Comparison of ENCODE assay signal across 8 cellular contexts in the genomic region with DNA sequence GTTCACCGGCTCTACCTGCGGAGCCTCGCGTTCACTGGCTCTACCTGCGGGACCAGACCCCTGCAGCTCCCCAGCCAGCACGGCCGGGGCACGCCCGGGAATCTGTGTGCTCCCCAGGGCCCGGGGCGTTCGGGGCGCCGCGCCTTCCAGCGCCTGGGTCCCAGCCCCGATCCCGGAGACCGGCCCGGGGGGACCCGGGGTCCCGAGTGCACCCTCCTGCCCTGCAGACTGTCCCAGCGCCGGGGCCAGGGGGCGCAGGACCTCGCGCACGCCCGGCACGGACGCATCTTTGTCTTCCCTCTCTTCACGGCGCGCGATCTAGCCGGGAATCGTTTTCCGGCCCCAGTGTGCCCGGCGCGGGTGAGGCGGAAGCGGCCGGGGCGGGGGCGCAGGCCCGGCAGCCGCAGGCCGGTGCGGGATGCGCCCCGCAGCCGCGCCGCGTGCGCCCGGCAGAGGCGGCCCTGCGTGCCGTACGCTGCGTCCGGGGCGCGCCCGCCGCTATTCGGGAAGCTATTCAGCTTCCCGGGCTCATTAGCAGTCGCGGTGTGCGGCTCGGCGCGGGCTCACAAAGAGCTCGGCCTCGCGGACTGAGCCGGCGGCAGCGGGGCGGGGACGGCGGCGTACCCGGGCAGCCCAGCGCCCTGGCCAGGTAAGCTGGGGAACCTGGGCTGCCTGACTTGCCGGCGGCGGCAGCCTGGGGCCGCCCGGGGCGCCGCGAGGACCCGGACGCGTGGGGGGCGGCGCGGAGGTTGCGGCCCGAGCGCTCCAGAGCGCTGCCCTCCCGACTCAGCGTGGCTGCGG. TPM values are rescaled to one million over a fixed set of nuclear protein-coding genes. Genes with fewer than 3 reads are reported as not detected.
DNase-seq lines count a peak whose midpoint lies in the region; ATAC-seq and TF ChIP-seq lines count a peak whose summit lies in the region.

A gene (plus strand): TSS at position 345 of the 801 bp plus-strand sequence. CDS start 167,911 bp downstream, outside the sequence.

- peak within 1 kb of the TSS; percentile 89 for H3K4me3 Mint-ChIP-seq in neural progenitor cell

- H3F3A ChIP-seq in neural progenitor cell (ENCODE audit: low read depth), result no peaks in the 10 kb centered on the region

- H2AFZ ChIP-seq in KMS-11 (ENCODE audit: low read depth) (peak within 1 kb of the TSS; percentile 47; the same call in 1 of the 2 replicates), neural progenitor cell (replicated peaks) (peak within 1 kb of the TSS; percentile 81)

- H3K9ac ChIP-seq in KMS-11 (peak within 1 kb of the TSS; percentile 50; the same call in 1 of the 2 replicates), neural progenitor cell (no peak within 1 kb of the TSS)

- H3K4me3 ChIP-seq in KMS-11 (IDR thresholded peaks at IDR 0.05; ENCODE audit: insufficient read depth, low read depth, low read length) (no peak within 1 kb of the TSS), neural progenitor cell (peak within 1 kb of the TSS; percentile 56)

- peak within 1 kb of the TSS; percentile 76 for H3K27ac Mint-ChIP-seq in neural progenitor cell

- ATAC-seq in esophagus mucosa, result peak; percentile 10

- H3K27ac ChIP-seq in KMS-11, result no peak within 1 kb of the TSS
- no peak within 1 kb of the TSS for H3K27ac ChIP-seq in neural progenitor cell

- H4K20me1 ChIP-seq in KMS-11 (ENCODE audit: insufficient read depth), result no peaks in the 10 kb centered on the region
- peaks cover 27% of the 10 kb centered on the region for H4K20me1 ChIP-seq in neural progenitor cell (ENCODE audit: low read depth)

- H3K36me3 Mint-ChIP-seq in neural progenitor cell, result peaks cover 9% of the 10 kb centered on the region

- H3K36me3 ChIP-seq in KMS-11 (ENCODE audit: insufficient read depth), result no peaks in the 10 kb centered on the region
- H3K36me3 ChIP-seq in neural progenitor cell, result no peaks in the 10 kb centered on the region

- H3K4me1 ChIP-seq in KMS-11 (ENCODE audit: low read depth, poor library complexity, severe bottlenecking), result no peaks in the 10 kb centered on the region
- peaks cover 30% of the 10 kb centered on the region for H3K4me1 ChIP-seq in neural progenitor cell

- H3K9me3 ChIP-seq in neural progenitor cell (ENCODE audit: low read depth), result no peaks in the 10 kb centered on the region

- peaks cover 7% of the 10 kb centered on the region for H3K27me3 Mint-ChIP-seq in neural progenitor cell (ENCODE audit: insufficient read depth, low read depth)

- H3K4me2 ChIP-seq in KMS-11 (peak within 1 kb of the TSS; percentile 39; the same call in 1 of the 2 replicates), neural progenitor cell (peak within 1 kb of the TSS; percentile 86)

- in situ Hi-C loops in KBM-7 (cut with MboI; ENCODE audit: low pct_unique_long_range_greater_than_20kb, low sequenced_read_pairs), result no loop called here

- DNase-seq in Ammon's horn (ENCODE audit: low spot score) (peak; percentile 47), activated T-cell treated with anti-CD3 and anti-CD28 coated beads for 1 hour (ENCODE audit: low read depth) (peak; percentile 39), neural progenitor cell (ENCODE audit: low spot score) (peak; percentile 90), KBM-7 (no peak), cerebellar cortex (ENCODE audit: low spot score) (no peak)
- no peak for DNase-seq in NK-92 treated with Interleukin-12 subunit alpha and Interleukin-12 subunit beta, amount 100 ng/mL, for 24 hours (lab: John Stamatoyannopoulos, UW)

- H3K79me2 ChIP-seq in KMS-11 (ENCODE audit: insufficient read depth, low read depth) (no peaks in the 10 kb centered on the region), neural progenitor cell (ENCODE audit: low read depth) (peaks cover 42% of the 10 kb centered on the region)

- TF ChIP-seq CTCF in KMS-11 (conservative IDR thresholded peaks at IDR 0.05; ENCODE audit: low read depth, low read length) (no peak), neural progenitor cell (IDR thresholded peaks at IDR 0.05) (peak; percentile 26)

- H3K4me1 Mint-ChIP-seq in neural progenitor cell, result peaks cover 38% of the 10 kb centered on the region

- H3K9me3 Mint-ChIP-seq in neural progenitor cell, result peaks cover 7% of the 10 kb centered on the region

- no peaks in the 10 kb centered on the region for H3K27me3 ChIP-seq in KMS-11 (ENCODE audit: insufficient read depth, low read depth)
- H3K27me3 ChIP-seq in neural progenitor cell, result peaks cover 25% of the 10 kb centered on the region

RNA-seq across cellular contexts. Expression of the gene that starts here (rescaled TPM):
- total RNA-seq in esophagus mucosa (0.24 TPM), neural progenitor cell (ENCODE audit: low replicate concordance) (35.8 and 70.4 TPM in 2 replicates)

Comparison
In these comparisons a context has a peak if more than half of its experiments do, and no peak if none do; other contexts are left out.
1. RNA of the gene that starts here (total RNA-seq): 35.8 to 70.4 TPM in neural progenitor cell; 0.24 TPM in esophagus mucosa (single experiment); every median in the first group is over 10 times any median in the second.
2. Peak in ATAC-seq in esophagus mucosa; RNA of the gene not detected or under 1 TPM.
3. DNase-seq: peak in Ammon's horn (single experiment), activated T-cell treated with anti-CD3 and anti-CD28 coated beads for 1 hour (single experiment) and neural progenitor cell (single experiment); none in KBM-7 (single experiment), NK-92 treated with Interleukin-12 subunit alpha and Interleukin-12 subunit beta, amount 100 ng/mL, for 24 hours (single experiment) and cerebellar cortex (single experiment).